ENCODE assay signal across 1 cellular context in genomic region chr9:37033753-37034319, GRCh38.
TF ChIP-seq lines count a peak whose summit lies in the region.

TSS of gene PAX5 (minus strand) at chr9:37034268. CDS start at chr9:37034031, 237 bp downstream.

TF ChIP-seq in IMR-90, 13 proteins besides CTCF, POLR2A, EP300 and RAD21 (continued from another document):
- TF ChIP-seq USF2 (IDR thresholded peaks at IDR 0.05; ENCODE audit: low read depth, low read length) (no peak), ELK1 (IDR thresholded peaks at IDR 0.05; ENCODE audit: borderline replicate concordance, low read depth, low read length) (no peak), BHLHE40 (IDR thresholded peaks at IDR 0.05; ENCODE audit: low read depth, low read length) (no peak), MXI1 (IDR thresholded peaks at IDR 0.05; ENCODE audit: borderline replicate concordance, low read depth, low read length) (no peak), CEBPB (IDR thresholded peaks at IDR 0.05; ENCODE audit: low read depth, low read length) (no peak)
